ENCODE assay signal across 12 cellular contexts in the genomic region with DNA sequence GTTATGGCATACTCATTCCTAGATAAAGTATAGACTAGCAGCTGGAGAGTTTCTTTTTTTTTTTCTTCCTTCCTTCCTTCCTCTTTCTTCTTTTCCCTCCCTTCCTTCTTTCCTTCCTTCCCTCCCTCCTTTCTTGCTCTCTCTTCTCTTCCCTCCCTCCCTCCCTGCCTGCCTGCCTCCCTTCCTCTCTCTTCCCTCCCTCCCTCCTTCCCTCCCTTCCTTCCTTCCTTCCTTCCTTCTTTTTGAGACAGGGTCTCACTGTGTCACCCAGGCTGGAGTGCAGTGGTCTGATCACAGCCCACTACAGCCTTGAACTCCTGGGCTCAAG. TPM values are rescaled to one million over a fixed set of nuclear protein-coding genes. Genes with fewer than 3 reads are reported as not detected.
A peak's percentile ranks its signal among the peaks of the same experiment; 100 is the strongest.
DNase-seq lines count a peak whose midpoint lies in the region; ATAC-seq and TF ChIP-seq lines count a peak whose summit lies in the region.
"Had no signal": no experiment of that assay in that cellular context is flagged by ENCODE, and none has a peak within 500 bp of the region (broad histone marks: within the 10 kb centered on the region; RNA-seq: fewer than 3 reads in every experiment).

No MANE protein-coding gene starts in this region.

- H3K79me2 ChIP-seq in PC-3 (ENCODE audit: low read length) = no peaks in the 10 kb centered on the region

- no peak overlapping the region for H3K9ac ChIP-seq in PC-3 (ENCODE audit: low read length)
- H3K9ac ChIP-seq: neural progenitor cell had no signal

- no peaks in the 10 kb centered on the region for H3K36me3 ChIP-seq in PC-3 (ENCODE audit: low read depth, low read length)
- no peaks in the 10 kb centered on the region for H3K36me3 ChIP-seq in muscle layer of duodenum (ENCODE audit: control insufficient read depth in 1 of 2, insufficient read depth in 2 of 2, low read length in 2 of 2)
- H3K36me3 ChIP-seq in testis (ENCODE audit: low read depth, missing control alignments) = no peaks in the 10 kb centered on the region
- H3K36me3 ChIP-seq: neural progenitor cell had no signal

- no peak for TF ChIP-seq POLR2A in testis (IDR thresholded peaks at IDR 0.05)

- peaks cover 5% of the 10 kb centered on the region for H3F3A ChIP-seq in PC-3 (ENCODE audit: low read length, unreplicated experiment)

- H3K9me3 ChIP-seq in PC-3 (ENCODE audit: low read length) (no peaks in the 10 kb centered on the region), muscle layer of duodenum (ENCODE audit: control insufficient read depth in 1 of 2, low read length in 2 of 2) (no peaks in the 10 kb centered on the region), testis (no peaks in the 10 kb centered on the region)

- intact Hi-C loops in PC-3 (cut with micrococcal nuclease) (no loop called here), dorsolateral prefrontal cortex (cut with DNase I) (no loop called here), testis (cut with DNase I; ENCODE audit: low total_unique reads) (no loop called here)

- no peak for DNase-seq in PC-3
- no peak for DNase-seq in dorsolateral prefrontal cortex
- no peak for DNase-seq in testis
- DNase-seq in activated CD4-positive, alpha-beta T cell treated with anti-CD3 and anti-CD28 coated beads for 4 hours = no peak
- DNase-seq: activated CD4-positive, alpha-beta T cell treated with anti-CD3 and anti-CD28 coated beads, Interleukin-2, amount 10 ng/mL, durations not matched to agents 7 days and 5 days; CD4-positive, CD25-positive, alpha-beta regulatory T cell; T-helper 2 cell had no signal

- no peaks in the 10 kb centered on the region for H3K27me3 ChIP-seq in PC-3 (ENCODE audit: low read length)
- H3K27me3 ChIP-seq in dorsolateral prefrontal cortex = no peaks in the 10 kb centered on the region
- no peaks in the 10 kb centered on the region for H3K27me3 ChIP-seq in muscle layer of duodenum (ENCODE audit: low read depth, low read length)
- no peaks in the 10 kb centered on the region for H3K27me3 ChIP-seq in testis
- H3K27me3 ChIP-seq: neural progenitor cell had no signal

- H4K20me1 ChIP-seq in PC-3 (ENCODE audit: low read length) = no peaks in the 10 kb centered on the region

- CTCF ChIA-PET in PC-3 (lab: Charles Lee) = no interaction called here

- H2AFZ ChIP-seq in PC-3 (ENCODE audit: low read length) = no peak overlapping the region
- H2AFZ ChIP-seq: neural progenitor cell had no signal

- TF ChIP-seq CTCF in PC-3 (conservative IDR thresholded peaks at IDR 0.05; ENCODE audit: low read depth, low read length) (no peak), dorsolateral prefrontal cortex (IDR thresholded peaks at IDR 0.05 in 54 of 56, conservative IDR thresholded peaks at IDR 0.05 in 2 of 56; ENCODE audit: low read depth in 1 of 56, partially characterized antibody in 56 of 56) (no peak), testis (IDR thresholded peaks at IDR 0.05) (no peak)

- ATAC-seq in PC-3 (no peak), HG02798 (IDR thresholded peaks at IDR 0.05; ENCODE audit: poor library complexity, unreplicated experiment) (no peak), HG02973 (IDR thresholded peaks at IDR 0.05; ENCODE audit: unreplicated experiment) (no peak)
- ATAC-seq in activated CD4-positive, CD25-positive, alpha-beta regulatory T cell treated with anti-CD3 and anti-CD28 coated beads, Interleukin-2, amount 50 U/mL, for 24 hours = no peak

- H3K4me1 ChIP-seq in PC-3 (ENCODE audit: insufficient read depth, low read length) (peaks cover 39% of the 10 kb centered on the region), muscle layer of duodenum (ENCODE audit: control insufficient read depth in 1 of 2, insufficient read depth in 2 of 2, low read length in 2 of 2) (peaks cover 0 to 22% of the 10 kb centered on the region in 2 donors), testis (peaks cover 17% of the 10 kb centered on the region)
- H3K4me1 ChIP-seq: neural progenitor cell had no signal

- peak overlapping the region; percentile 40 for H3K4me2 ChIP-seq in PC-3 (ENCODE audit: low read length)
- H3K4me2 ChIP-seq: neural progenitor cell had no signal

- no peak overlapping the region for H3K4me3 ChIP-seq in PC-3 (ENCODE audit: low read length)
- no peak overlapping the region for H3K4me3 ChIP-seq in dorsolateral prefrontal cortex
- H3K4me3 ChIP-seq in muscle layer of duodenum (ENCODE audit: low read depth in 1 of 2, low read length in 2 of 2) = no peak overlapping the region
- no peak overlapping the region for H3K4me3 ChIP-seq in testis
- H3K4me3 ChIP-seq: neural progenitor cell had no signal

- H3K27ac ChIP-seq in PC-3 (ENCODE audit: low read length) (0 out of 2 replicates have a peak overlapping the region, but pooled peaks have one; percentile 56), dorsolateral prefrontal cortex (peak overlapping the region in 32 of 59 donors; percentile 0 to 74 (median 49)), muscle layer of duodenum (ENCODE audit: low read length) (peak overlapping the region; percentile 28), testis (peak overlapping the region; percentile 68 to 70)
- H3K27ac ChIP-seq: neural progenitor cell had no signal

- no peaks in the 10 kb centered on the region for H3K9me2 ChIP-seq in PC-3 (replicated peaks; ENCODE audit: low read length)

- POLR2A ChIA-PET in PC-3 (lab: Charles Lee; ENCODE audit: unreplicated experiment) = interaction anchor here (0.5 kb wide), 1 partner anchor 12 kb away, joined by 6 read pairs; no protein-coding TSS in a partner anchor

- no TSS peak for BruUV-seq in PC-3 (replicated peaks; lab: Mats Ljungman, UMichigan)

RNA-seq across cellular contexts. Expression of gene SNTB2, which starts 7.0 kb away (rescaled TPM):
- total RNA-seq in PC-3 (2014; rRNA removed) (40.4 and 62.6 TPM in 2 replicates), dorsolateral prefrontal cortex (10 to 100 TPM; 24.5 to 81.3 (median 36.6) TPM), testis (10 to 100 TPM; 35.1 to 39.3 TPM)
- 29.2 TPM for polyA plus RNA-seq in testis (ENCODE audit: insufficient read depth, low read depth, low replicate concordance)

RNA-seq across cellular contexts. Expression of gene UTP4, which starts 47.5 kb away (rescaled TPM):
- total RNA-seq in PC-3 (2014; rRNA removed) = 26.4 and 26.9 TPM in 2 replicates
- total RNA-seq in dorsolateral prefrontal cortex = 10 to 100 TPM; 24.8 to 57.1 (median 40.2) TPM
- 10 to 100 TPM; 72.8 to 78.3 TPM for total RNA-seq in testis
- polyA plus RNA-seq in testis (ENCODE audit: insufficient read depth, low read depth, low replicate concordance) = 80.5 TPM

RNA-seq across cellular contexts. Expression of gene CHTF8, which starts 47.6 kb away (rescaled TPM):
- total RNA-seq in PC-3 (2014; rRNA removed) (45.9 and 54.7 TPM in 2 replicates), dorsolateral prefrontal cortex (10 to 100 TPM; 40.8 to 90.1 (median 64.5) TPM), testis (100 to 1,000 TPM; 131 to 147 TPM)
- 122 TPM for polyA plus RNA-seq in testis (ENCODE audit: insufficient read depth, low read depth, low replicate concordance)
